ENCODE assay signal across 29 cellular contexts in genomic region chr1:195656780-195657179, GRCh38.
"Had no signal": no experiment of that assay in that cellular context is flagged by ENCODE, and none has a peak within 500 bp of the region (broad histone marks: within the 10 kb centered on the region; RNA-seq: fewer than 3 reads in every experiment).

No MANE protein-coding gene starts in this region.

- DNase-seq: activated CD4-positive, alpha-beta memory T cell treated with anti-CD3 and anti-CD28 coated beads for 36 hours; activated CD4-positive, alpha-beta T cell treated with anti-CD3 and anti-CD28 coated beads for 36 hours; activated CD4-positive, alpha-beta T cell treated with anti-CD3 and anti-CD28 coated beads, Interleukin-2, amount 10 ng/mL, durations not matched to agents 24 days and 14 days; activated CD4-positive, CD25-positive, alpha-beta regulatory T cell; activated CD4-positive, CD25-positive, alpha-beta regulatory T cell treated with anti-CD3 and anti-CD28 coated beads, Interleukin-2, amount 50 U/mL, for 72 hours; activated CD8-positive, alpha-beta memory T cell treated with anti-CD3 and anti-CD28 coated beads, Interleukin-2, amount 10 ng/mL, durations not matched to agents 7 days and 5 days; activated CD8-positive, alpha-beta memory T cell treated with anti-CD3 and anti-CD28 coated beads, Interleukin-2, amount 50 U/mL, for 4 hours; activated CD8-positive, alpha-beta T cell treated with anti-CD3 and anti-CD28 coated beads, Interleukin-2, amount 10 ng/mL, durations not matched to agents 7 days and 5 days; activated effector memory CD4-positive, alpha-beta T cell treated with anti-CD3 and anti-CD28 coated beads, Interleukin-2, amount 50 U/mL, for 16 hours; activated naive CD4-positive, alpha-beta T cell treated with anti-CD3 and anti-CD28 coated beads, Interleukin-2, amount 10 ng/mL, durations not matched to agents 7 days and 5 days; activated naive CD8-positive, alpha-beta T cell treated with anti-CD3 and anti-CD28 coated beads, Interleukin-2, amount 10 ng/mL, durations not matched to agents 7 days and 5 days; activated T-cell treated with anti-CD3 and anti-CD28 coated beads, Interleukin-2, amount 50 U/mL, for 1 hour; activated T-cell treated with anti-CD3 and anti-CD28 coated beads, Interleukin-2, amount 50 U/mL, for 48 hours; central memory CD4-positive, alpha-beta T cell; cerebellar nuclear complex; dorsolateral prefrontal cortex; effector memory CD8-positive, alpha-beta T cell; erythroblast; foreskin keratinocyte; heart right ventricle; T-helper 2 cell had no signal

- H3K27ac ChIP-seq: ascending aorta, breast epithelium, cardiac muscle cell, coronary artery, dorsolateral prefrontal cortex, esophagus muscularis mucosa, foreskin keratinocyte, gastroesophageal sphincter, heart right ventricle, hepatocyte had no signal

- H3K4me3 ChIP-seq: ascending aorta, breast epithelium, cardiac muscle cell, coronary artery, dorsolateral prefrontal cortex, esophagus muscularis mucosa, gastroesophageal sphincter, heart right ventricle, hepatocyte had no signal

- H3K36me3 ChIP-seq: ascending aorta, breast epithelium, cardiac muscle cell, esophagus muscularis mucosa, gastroesophageal sphincter, heart right ventricle had no signal

- ATAC-seq: activated CD4-positive, alpha-beta T cell treated with anti-CD3 and anti-CD28 coated beads for 36 hours; activated CD8-positive, alpha-beta memory T cell treated with anti-CD3 and anti-CD28 coated beads, Interleukin-2, amount 10 ng/mL, durations not matched to agents 7 days and 5 days; activated CD8-positive, alpha-beta T cell treated with anti-CD3 and anti-CD28 coated beads, Interleukin-2, amount 10 ng/mL, durations not matched to agents 7 days and 5 days; activated naive CD4-positive, alpha-beta T cell treated with anti-CD3 and anti-CD28 coated beads, Interleukin-2, amount 50 U/mL, for 72 hours; effector memory CD8-positive, alpha-beta T cell; foreskin keratinocyte; gastroesophageal sphincter; heart right ventricle had no signal

- H3K9me3 ChIP-seq: ascending aorta, esophagus muscularis mucosa, gastroesophageal sphincter had no signal
